Comparison of ENCODE assay signal across 15 cellular contexts in the genomic region with DNA sequence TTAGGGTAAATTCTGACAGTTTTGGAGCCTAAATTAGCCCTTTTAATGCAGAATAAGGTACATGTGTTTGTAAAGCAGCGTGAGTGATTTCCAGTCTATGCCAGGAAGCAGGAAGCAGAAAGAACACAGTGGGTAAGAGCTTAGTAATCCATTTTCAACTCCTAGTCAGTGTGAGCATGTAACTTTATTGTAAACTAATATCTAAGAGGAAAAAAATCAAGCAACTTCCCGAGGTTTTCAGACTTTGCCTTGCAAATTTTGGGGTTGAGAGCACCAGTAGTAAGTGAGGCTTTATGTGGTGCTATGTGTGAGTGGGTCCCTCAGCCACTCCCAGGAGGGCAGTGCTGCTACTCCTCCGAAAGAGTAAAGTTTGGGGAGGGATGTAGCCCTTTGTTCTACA. TPM values are rescaled to one million over a fixed set of nuclear protein-coding genes. Genes with fewer than 3 reads are reported as not detected.
DNase-seq lines count a peak whose midpoint lies in the region; ATAC-seq and TF ChIP-seq lines count a peak whose summit lies in the region.
"Had no signal": no experiment of that assay in that cellular context is flagged by ENCODE, and none has a peak within 500 bp of the region (broad histone marks: within the 10 kb centered on the region; RNA-seq: fewer than 3 reads in every experiment).

No MANE protein-coding gene starts in this region.

- DNase-seq in SIG-M5 treated with dmso at 0.1 percent for 504 hours (lab: John Stamatoyannopoulos, UW; ENCODE audit: unreplicated experiment) (peak; percentile 4), SIG-M5 (lab: John Stamatoyannopoulos, UW) (no peak), memory B cell (ENCODE audit: low spot score in 2 of 2) (no peak), thyroid gland (no peak), NCI-H2107 treated with DMSO at 0.1 percent for 48 hours (lab: John Stamatoyannopoulos, UW; ENCODE audit: unreplicated experiment) (no peak)
- DNase-seq in activated T-helper 1 cell treated with anti-CD3 and anti-CD28 coated beads, Interleukin-12 subunit alpha, Interleukin-12 subunit beta, Interleukin-2, Interleukin-4 antibody, amounts not matched to agents 30 ng/mL and 10 ng/mL and 1 ng/mL, durations not matched to agents 14 hours and 24 hours and 36 hours (ENCODE audit: low spot score) = no peak
- DNase-seq in activated T-helper 2 cell treated with anti-CD3 and anti-CD28 coated beads, Interferon-gamma antibody, Interleukin-2, Interleukin-4, amounts not matched to agents 10 μg/mL and 5 μg/mL and 100 μg/mL, durations not matched to agents 14 hours and 24 hours and 36 hours (ENCODE audit: low spot score) = no peak
- DNase-seq: activated CD4-positive, alpha-beta T cell treated with anti-CD3 and anti-CD28 coated beads, Interleukin-2, amount 10 ng/mL, durations not matched to agents 7 days and 5 days; activated naive CD4-positive, alpha-beta T cell treated with anti-CD3 and anti-CD28 coated beads for 36 hours; NCI-H524; spleen had no signal

- no peak overlapping the region for H3K27ac Mint-ChIP-seq in activated T-helper 1 cell treated with anti-CD3 and anti-CD28 coated beads, Interleukin-12 subunit alpha, Interleukin-12 subunit beta, Interleukin-2, Interleukin-4 antibody, amounts not matched to agents 30 ng/mL and 10 ng/mL and 1 ng/mL, durations not matched to agents 14 hours and 24 hours and 36 hours
- H3K27ac Mint-ChIP-seq in memory B cell = peak overlapping the region; percentile 100
- H3K27ac Mint-ChIP-seq in activated T-helper 2 cell treated with anti-CD3 and anti-CD28 coated beads, Interferon-gamma antibody, Interleukin-2, Interleukin-4, amounts not matched to agents 10 μg/mL and 5 μg/mL and 100 μg/mL, durations not matched to agents 14 hours and 24 hours and 36 hours = no peak overlapping the region
- H3K27ac Mint-ChIP-seq: activated CD4-positive, alpha-beta T cell treated with anti-CD3 and anti-CD28 coated beads, Interleukin-2, amount 10 ng/mL, durations not matched to agents 7 days and 5 days; activated naive CD4-positive, alpha-beta T cell treated with anti-CD3 and anti-CD28 coated beads for 36 hours had no signal

- H3K4me3 ChIP-seq in thyroid gland (replicated peaks in 1 of 3) = no peak overlapping the region
- H3K4me3 ChIP-seq: spleen had no signal

- H3K9me3 ChIP-seq in thyroid gland = no peaks in the 10 kb centered on the region
- H3K9me3 ChIP-seq: spleen had no signal

- no peaks in the 10 kb centered on the region for H3K36me3 ChIP-seq in thyroid gland

- 62 to 72% methylated on average over 3 of the region's 3 CpGs for WGBS in thyroid gland, 2 donors

- H3K4me3 Mint-ChIP-seq in activated T-helper 1 cell treated with anti-CD3 and anti-CD28 coated beads, Interleukin-12 subunit alpha, Interleukin-12 subunit beta, Interleukin-2, Interleukin-4 antibody, amounts not matched to agents 30 ng/mL and 10 ng/mL and 1 ng/mL, durations not matched to agents 14 hours and 24 hours and 36 hours = peak overlapping the region; percentile 48
- H3K4me3 Mint-ChIP-seq in memory B cell = peak overlapping the region; percentile 32
- H3K4me3 Mint-ChIP-seq in activated T-helper 2 cell treated with anti-CD3 and anti-CD28 coated beads, Interferon-gamma antibody, Interleukin-2, Interleukin-4, amounts not matched to agents 10 μg/mL and 5 μg/mL and 100 μg/mL, durations not matched to agents 14 hours and 24 hours and 36 hours (ENCODE audit: low read depth) = no peak overlapping the region
- H3K4me3 Mint-ChIP-seq: activated CD4-positive, alpha-beta T cell treated with anti-CD3 and anti-CD28 coated beads, Interleukin-2, amount 10 ng/mL, durations not matched to agents 7 days and 5 days; activated naive CD4-positive, alpha-beta T cell treated with anti-CD3 and anti-CD28 coated beads for 36 hours had no signal

- H3K4me1 ChIP-seq in thyroid gland = peaks cover 42 to 65% of the 10 kb centered on the region in 2 donors

- ATAC-seq in memory B cell (ENCODE audit: low read depth) (no peak), HG02870 (IDR thresholded peaks at IDR 0.05; ENCODE audit: unreplicated experiment) (no peak)
- ATAC-seq: SK-N-SH treated with all-trans-retinoic acid at 6 μM for 48 hours had no signal

- intact Hi-C loops in activated T-helper 1 cell treated with anti-CD3 and anti-CD28 coated beads, Interleukin-12 subunit alpha, Interleukin-12 subunit beta, Interleukin-2, Interleukin-4 antibody, amounts not matched to agents 30 ng/mL and 10 ng/mL and 1 ng/mL, durations not matched to agents 14 hours and 24 hours and 36 hours (cut with micrococcal nuclease) = no loop called here
- intact Hi-C loops in thyroid gland (cut with DNase I) = no loop called here
- intact Hi-C loops in activated T-helper 2 cell treated with anti-CD3 and anti-CD28 coated beads, Interferon-gamma antibody, Interleukin-2, Interleukin-4, amounts not matched to agents 10 μg/mL and 5 μg/mL and 100 μg/mL, durations not matched to agents 14 hours and 24 hours and 36 hours (cut with micrococcal nuclease) = no loop called here

- no peak for TF ChIP-seq POLR2A in thyroid gland (IDR thresholded peaks at IDR 0.05)

- H3K27me3 ChIP-seq in thyroid gland = no peaks in the 10 kb centered on the region
- H3K27me3 ChIP-seq: spleen had no signal

- H3K9me3 Mint-ChIP-seq in activated T-helper 1 cell treated with anti-CD3 and anti-CD28 coated beads, Interleukin-12 subunit alpha, Interleukin-12 subunit beta, Interleukin-2, Interleukin-4 antibody, amounts not matched to agents 30 ng/mL and 10 ng/mL and 1 ng/mL, durations not matched to agents 14 hours and 24 hours and 36 hours = no peaks in the 10 kb centered on the region
- no peaks in the 10 kb centered on the region for H3K9me3 Mint-ChIP-seq in memory B cell
- no peaks in the 10 kb centered on the region for H3K9me3 Mint-ChIP-seq in activated T-helper 2 cell treated with anti-CD3 and anti-CD28 coated beads, Interferon-gamma antibody, Interleukin-2, Interleukin-4, amounts not matched to agents 10 μg/mL and 5 μg/mL and 100 μg/mL, durations not matched to agents 14 hours and 24 hours and 36 hours
- H3K9me3 Mint-ChIP-seq: activated CD4-positive, alpha-beta T cell treated with anti-CD3 and anti-CD28 coated beads, Interleukin-2, amount 10 ng/mL, durations not matched to agents 7 days and 5 days; activated naive CD4-positive, alpha-beta T cell treated with anti-CD3 and anti-CD28 coated beads for 36 hours had no signal

- peaks cover 34% of the 10 kb centered on the region for H3K4me1 Mint-ChIP-seq in activated T-helper 1 cell treated with anti-CD3 and anti-CD28 coated beads, Interleukin-12 subunit alpha, Interleukin-12 subunit beta, Interleukin-2, Interleukin-4 antibody, amounts not matched to agents 30 ng/mL and 10 ng/mL and 1 ng/mL, durations not matched to agents 14 hours and 24 hours and 36 hours (ENCODE audit: low read depth)
- peaks cover 50% of the 10 kb centered on the region for H3K4me1 Mint-ChIP-seq in memory B cell
- H3K4me1 Mint-ChIP-seq in activated T-helper 2 cell treated with anti-CD3 and anti-CD28 coated beads, Interferon-gamma antibody, Interleukin-2, Interleukin-4, amounts not matched to agents 10 μg/mL and 5 μg/mL and 100 μg/mL, durations not matched to agents 14 hours and 24 hours and 36 hours (ENCODE audit: low read depth) = peaks cover 17% of the 10 kb centered on the region

- TF ChIP-seq CTCF in thyroid gland (IDR thresholded peaks at IDR 0.05) = no peak

- H3K27me3 Mint-ChIP-seq in activated T-helper 1 cell treated with anti-CD3 and anti-CD28 coated beads, Interleukin-12 subunit alpha, Interleukin-12 subunit beta, Interleukin-2, Interleukin-4 antibody, amounts not matched to agents 30 ng/mL and 10 ng/mL and 1 ng/mL, durations not matched to agents 14 hours and 24 hours and 36 hours (ENCODE audit: insufficient read depth) = no peaks in the 10 kb centered on the region
- H3K27me3 Mint-ChIP-seq in memory B cell = no peaks in the 10 kb centered on the region
- no peaks in the 10 kb centered on the region for H3K27me3 Mint-ChIP-seq in activated T-helper 2 cell treated with anti-CD3 and anti-CD28 coated beads, Interferon-gamma antibody, Interleukin-2, Interleukin-4, amounts not matched to agents 10 μg/mL and 5 μg/mL and 100 μg/mL, durations not matched to agents 14 hours and 24 hours and 36 hours (ENCODE audit: low read depth)
- H3K27me3 Mint-ChIP-seq: activated CD4-positive, alpha-beta T cell treated with anti-CD3 and anti-CD28 coated beads, Interleukin-2, amount 10 ng/mL, durations not matched to agents 7 days and 5 days had no signal

- H3K36me3 Mint-ChIP-seq in activated T-helper 1 cell treated with anti-CD3 and anti-CD28 coated beads, Interleukin-12 subunit alpha, Interleukin-12 subunit beta, Interleukin-2, Interleukin-4 antibody, amounts not matched to agents 30 ng/mL and 10 ng/mL and 1 ng/mL, durations not matched to agents 14 hours and 24 hours and 36 hours (ENCODE audit: low read depth) = peaks cover 2% of the 10 kb centered on the region
- peaks cover 11% of the 10 kb centered on the region for H3K36me3 Mint-ChIP-seq in memory B cell
- H3K36me3 Mint-ChIP-seq in activated T-helper 2 cell treated with anti-CD3 and anti-CD28 coated beads, Interferon-gamma antibody, Interleukin-2, Interleukin-4, amounts not matched to agents 10 μg/mL and 5 μg/mL and 100 μg/mL, durations not matched to agents 14 hours and 24 hours and 36 hours (ENCODE audit: low read depth) = no peaks in the 10 kb centered on the region

- H3K27ac ChIP-seq in thyroid gland = peak overlapping the region; percentile 3 to 100 (median 99)
- H3K27ac ChIP-seq: 22Rv1 had no signal

RNA-seq across cellular contexts. Expression of gene CIPC, which starts 2.9 kb away (rescaled TPM):
- total RNA-seq in activated T-helper 1 cell treated with anti-CD3 and anti-CD28 coated beads, Interleukin-12 subunit alpha, Interleukin-12 subunit beta, Interleukin-2, Interleukin-4 antibody, amounts not matched to agents 30 ng/mL and 10 ng/mL and 1 ng/mL, durations not matched to agents 14 hours and 24 hours and 36 hours = 10.3 and 11.5 TPM in 2 replicates
- total RNA-seq in thyroid gland = 10 to 100 TPM; 37.6 to 59.5 (median 44.6) TPM
- total RNA-seq in activated T-helper 2 cell treated with anti-CD3 and anti-CD28 coated beads, Interferon-gamma antibody, Interleukin-2, Interleukin-4, amounts not matched to agents 10 μg/mL and 5 μg/mL and 100 μg/mL, durations not matched to agents 14 hours and 24 hours and 36 hours = 10.9 and 11.3 TPM in 2 replicates

RNA-seq across cellular contexts. Expression of gene ZDHHC22, which starts 40.6 kb away (rescaled TPM):
- total RNA-seq in activated T-helper 1 cell treated with anti-CD3 and anti-CD28 coated beads, Interleukin-12 subunit alpha, Interleukin-12 subunit beta, Interleukin-2, Interleukin-4 antibody, amounts not matched to agents 30 ng/mL and 10 ng/mL and 1 ng/mL, durations not matched to agents 14 hours and 24 hours and 36 hours = not detected in 2 replicates
- not detected for total RNA-seq in thyroid gland
- total RNA-seq in activated T-helper 2 cell treated with anti-CD3 and anti-CD28 coated beads, Interferon-gamma antibody, Interleukin-2, Interleukin-4, amounts not matched to agents 10 μg/mL and 5 μg/mL and 100 μg/mL, durations not matched to agents 14 hours and 24 hours and 36 hours = not detected in 2 replicates
- total RNA-seq: activated CD4-positive, alpha-beta T cell treated with anti-CD3 and anti-CD28 coated beads, Interleukin-2, amount 10 ng/mL, durations not matched to agents 7 days and 5 days; activated naive CD4-positive, alpha-beta T cell treated with anti-CD3 and anti-CD28 coated beads for 36 hours; glomerular endothelial cell; spleen had no signal
